Comparison of ENCODE assay signal across 1 cellular context in the genomic region with DNA sequence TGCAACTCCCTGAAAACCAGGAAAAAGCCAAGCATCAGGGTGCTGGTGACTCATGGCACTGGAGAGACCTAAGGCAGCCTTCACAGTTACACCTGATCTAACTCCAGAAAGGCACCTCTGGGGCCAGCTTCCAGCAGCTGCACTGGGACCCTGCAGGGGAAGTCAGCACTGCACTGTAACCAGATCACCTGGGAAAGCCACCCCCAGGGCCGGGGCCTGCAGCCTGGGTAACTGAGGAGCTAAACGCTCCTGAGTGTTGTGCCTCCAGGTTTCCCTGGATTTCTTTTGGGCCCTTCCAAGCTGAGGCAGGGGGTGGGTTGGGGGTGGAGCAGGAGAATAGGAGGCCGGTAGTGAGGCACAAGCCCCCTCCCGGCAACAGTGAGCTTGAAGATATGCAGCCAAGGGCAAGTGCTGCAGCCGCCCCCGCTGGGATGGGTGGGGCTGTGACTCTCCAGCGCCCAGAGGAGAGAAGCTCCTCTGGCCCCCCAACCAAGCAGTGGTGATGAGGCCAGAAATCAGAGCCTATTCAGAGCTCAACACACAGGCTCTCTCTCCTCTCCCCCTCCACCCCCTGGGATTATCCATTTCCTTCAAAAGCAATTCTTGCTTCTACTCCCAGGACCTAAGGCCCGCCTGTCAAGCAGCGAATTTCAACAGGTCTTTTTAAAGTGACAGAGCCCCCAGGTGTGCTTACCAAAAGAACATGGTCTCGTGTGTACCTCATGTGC.
TF ChIP-seq lines count a peak whose summit lies in the region.

No MANE protein-coding gene starts in this region.

TF ChIP-seq in GM23338, 12 proteins besides CTCF, POLR2A, EP300 and RAD21 (continued from another document):
- TF ChIP-seq ZNF462 (CRISPR knock-in tag; IDR thresholded peaks at IDR 0.05) (no peak), EZH2phosphoT487 (IDR thresholded peaks at IDR 0.05; ENCODE audit: unreplicated experiment) (no peak), ZNF114 (CRISPR knock-in tag; IDR thresholded peaks at IDR 0.05) (no peak), ETS1 (IDR thresholded peaks at IDR 0.05) (no peak), STAT1 (IDR thresholded peaks at IDR 0.05; ENCODE audit: unreplicated experiment) (no peak)
